4 cellular contexts compared by ENCODE assay signal in the genomic region with DNA sequence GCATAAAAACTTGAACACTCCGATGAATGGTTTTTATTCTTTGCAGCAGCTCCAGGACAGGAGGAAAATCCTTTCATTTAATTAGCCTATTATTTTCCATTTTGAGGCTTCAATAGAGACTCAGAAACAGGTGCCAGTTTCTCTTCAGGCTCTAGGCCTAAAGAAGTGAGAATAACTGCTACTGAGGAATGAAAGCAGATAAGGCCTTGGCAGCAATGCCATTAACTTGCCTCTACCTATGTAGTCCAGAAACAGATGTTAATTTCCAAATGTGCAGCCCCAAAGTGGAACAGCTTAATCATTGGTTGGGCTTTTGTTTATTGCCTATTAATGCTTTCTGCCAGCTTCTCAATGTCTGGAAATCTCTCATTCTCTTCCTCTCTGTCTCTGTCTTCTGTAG.
"Had no signal": no experiment of that assay in that cellular context is flagged by ENCODE, and none has a peak within 500 bp of the region (broad histone marks: within the 10 kb centered on the region; RNA-seq: fewer than 3 reads in every experiment).

No MANE protein-coding gene starts in this region.

- DNase-seq: GM23248, GOT3, H7, HFFc6 had no signal
